In the genomic region with DNA sequence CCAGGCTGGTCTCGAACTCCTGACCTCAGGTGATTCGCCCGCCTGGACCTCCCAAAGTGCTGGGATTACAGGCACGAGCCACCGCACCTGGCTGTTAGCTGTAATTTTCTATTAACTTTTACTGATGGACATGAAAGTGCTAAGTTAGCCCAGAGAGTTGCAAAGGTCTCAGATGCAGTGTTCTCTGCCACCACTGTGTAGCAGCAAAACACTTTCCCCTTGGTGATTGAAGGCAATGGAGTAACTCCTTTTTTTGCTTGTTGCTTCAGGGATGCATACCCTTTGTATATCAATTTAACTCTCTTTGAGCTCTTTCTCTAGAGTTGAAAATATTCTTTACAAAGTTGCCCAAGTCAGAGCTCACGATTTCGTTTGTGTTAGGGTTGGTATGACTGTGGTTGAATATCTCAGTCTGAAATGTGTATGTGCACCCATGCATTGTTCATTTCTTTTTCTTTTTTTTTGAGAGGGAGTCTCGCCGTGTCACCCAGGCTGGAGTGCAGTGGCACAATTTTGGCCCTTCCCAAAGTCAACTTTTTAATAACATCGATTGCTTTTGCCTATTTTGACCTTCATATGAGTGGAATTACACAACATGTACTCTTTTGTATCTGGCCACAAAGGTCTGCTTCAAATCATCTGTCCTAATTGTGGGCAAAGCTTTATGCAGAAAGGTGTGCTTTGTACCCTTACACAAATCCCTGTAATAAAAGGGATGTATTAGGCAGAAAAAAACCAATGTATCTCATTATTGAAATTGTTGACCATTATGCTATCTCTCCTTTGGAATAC, we compare ENCODE assay signal across 13 cellular contexts. TPM values are rescaled to one million over a fixed set of nuclear protein-coding genes. Genes with fewer than 3 reads are reported as not detected.
DNase-seq lines count a peak whose midpoint lies in the region; ATAC-seq, FAIRE-seq and TF ChIP-seq lines count a peak whose summit lies in the region.
"Had no signal": no experiment of that assay in that cellular context is flagged by ENCODE, and none has a peak within 500 bp of the region (broad histone marks: within the 10 kb centered on the region; RNA-seq: fewer than 3 reads in every experiment).

No MANE protein-coding gene starts in this region.

- H3K36me3 ChIP-seq in esophagus muscularis mucosa (peaks cover 31 to 96% (median 81%) of the 10 kb centered on the region in 4 donors), pancreas (peaks cover 10 to 55% (median 12%) of the 10 kb centered on the region in 3 donors)

- peaks cover 0 to 10% (median 0%) of the 10 kb centered on the region in 4 donors for H3K4me1 ChIP-seq in esophagus muscularis mucosa
- peaks cover 0 to 8% (median 0%) of the 10 kb centered on the region in 3 donors for H3K4me1 ChIP-seq in pancreas

- FAIRE-seq in pancreas (lab: Jason Lieb, UNC), result no peak
- FAIRE-seq: endothelial cell of umbilical vein had no signal

- no peaks in the 10 kb centered on the region for H3K27me3 ChIP-seq in esophagus muscularis mucosa
- H3K27me3 ChIP-seq in pancreas, result no peaks in the 10 kb centered on the region

- H3K4me3 ChIP-seq in GM12865 (ENCODE audit: low read depth, low read length), result no peak overlapping the region
- no peak overlapping the region for H3K4me3 ChIP-seq in esophagus muscularis mucosa
- H3K4me3 ChIP-seq in pancreas, result no peak overlapping the region

- TF ChIP-seq POLR2A in esophagus muscularis mucosa (IDR thresholded peaks at IDR 0.05; ENCODE audit: low read depth), result no peak

- H3K27ac ChIP-seq in 22Rv1, result no peak overlapping the region
- H3K27ac ChIP-seq in esophagus muscularis mucosa (replicated peaks in 1 of 4), result no peak overlapping the region
- H3K27ac ChIP-seq in pancreas, result no peak overlapping the region

- TF ChIP-seq EP300 in esophagus muscularis mucosa (IDR thresholded peaks at IDR 0.05), result no peak

- H3K9me3 ChIP-seq in esophagus muscularis mucosa (peaks cover 0 to 10% (median 3%) of the 10 kb centered on the region in 4 donors), pancreas (no peaks in the 10 kb centered on the region)

- ATAC-seq in pancreas (no peak), GM21381 (IDR thresholded peaks at IDR 0.05; ENCODE audit: unreplicated experiment) (no peak)

- intact Hi-C loops in esophagus muscularis mucosa (cut with DNase I) (loop anchor here (10.0 kb wide), 1 partner anchor 95 kb away; no protein-coding TSS in a partner anchor), pancreas (cut with DNase I) (no loop called here)

- peak; percentile 25 for TF ChIP-seq CTCF in 22Rv1 (IDR thresholded peaks at IDR 0.05)
- TF ChIP-seq CTCF in GM12865 (IDR thresholded peaks at IDR 0.05; ENCODE audit: insufficient read depth, low read depth, low read length, missing control alignments), result no peak
- TF ChIP-seq CTCF in esophagus muscularis mucosa (IDR thresholded peaks at IDR 0.05), result peak in 2 of 3 experiments; percentile 7 to 35
- no peak for TF ChIP-seq CTCF in pancreas (IDR thresholded peaks at IDR 0.05)

- DNase-seq in GM12865 (ENCODE audit: low read depth) (peak; percentile 16), RPMI7951 (ENCODE audit: low read depth) (peak; percentile 12), esophagus muscularis mucosa (ENCODE audit: extremely low spot score) (no peak), pancreas (no peak), SHP77 treated with DMSO at 0.1 percent for 48 hours (lab: John Stamatoyannopoulos, UW) (no peak)
- no peak for DNase-seq in stimulated activated CD4-positive, alpha-beta T cell treated with anti-CD3 and anti-CD28 coated beads, Interleukin-15, amount 100 ng/mL, for 24 hours
- DNase-seq: activated CD4-positive, alpha-beta T cell treated with anti-CD3 and anti-CD28 coated beads, Interleukin-2, amount 10 ng/mL, durations not matched to agents 7 days and 5 days; EL; stimulated activated CD4-positive, alpha-beta T cell treated with anti-CD3 and anti-CD28 coated beads, Interleukin-4, amount 100 ng/mL, for 4 hours; stimulated activated naive CD4-positive, alpha-beta T cell treated with Interleukin-2 at 50 U/mL for 16 hours had no signal

- 96% methylated on average over 10 of the region's 10 CpGs for WGBS in esophagus muscularis mucosa
- WGBS in pancreas, 2 donors, result 91 to 93% methylated on average over 10 of the region's 10 CpGs

RNA-seq across cellular contexts. Expression of a gene that starts 52.6 kb away (rescaled TPM):
- 94.8 and 99.7 TPM in 2 replicates for total RNA-seq in RPMI7951 (2014; rRNA removed; shearing (Covaris generic))
- total RNA-seq in esophagus muscularis mucosa (100 to 1,000 TPM; 101 to 169 (median 136) TPM), pancreas (100 to 1,000 TPM in 2 of 6 donors, 10 to 100 TPM in 4; 66.8 to 159 (median 89.2) TPM)
- polyA plus RNA-seq in pancreas, result 10 to 100 TPM; 40.5 to 43.6 TPM

Comparison
In these comparisons a context has a peak if more than half of its experiments do, and no peak if none do; other contexts are left out.
1. CTCF ChIP-seq: peak in 22Rv1 (single experiment) and esophagus muscularis mucosa (2 of 3); none in GM12865 (single experiment) and pancreas (0 of 4).
2. DNase-seq: peak in GM12865 (single experiment) and RPMI7951 (single experiment); none in esophagus muscularis mucosa (single experiment), pancreas (0 of 6), SHP77 treated with DMSO at 0.1 percent for 48 hours (single experiment) and stimulated activated CD4-positive, alpha-beta T cell treated with anti-CD3 and anti-CD28 coated beads, Interleukin-15, amount 100 ng/mL, for 24 hours (single experiment).